22 cellular contexts compared by ENCODE assay signal in the genomic region with DNA sequence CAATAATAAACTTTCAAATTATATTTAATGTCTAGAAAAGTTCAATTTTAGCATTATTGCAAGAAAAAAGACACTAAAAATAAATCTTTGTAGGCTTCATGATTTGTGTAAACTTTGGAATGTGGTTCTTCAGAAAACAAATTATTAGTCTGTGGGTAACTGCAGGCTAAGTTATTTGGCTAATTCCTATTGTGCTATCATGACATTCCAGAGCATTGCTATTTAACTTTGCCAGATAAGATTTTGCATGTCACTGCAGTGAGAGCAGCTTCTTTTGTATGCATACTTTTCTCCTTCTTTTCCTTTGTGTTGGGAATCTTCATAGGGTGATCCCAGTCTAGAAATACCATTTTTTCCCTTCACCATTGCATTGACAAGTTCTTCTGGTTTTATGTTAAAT.
"Had no signal": no experiment of that assay in that cellular context is flagged by ENCODE, and none has a peak within 500 bp of the region (broad histone marks: within the 10 kb centered on the region; RNA-seq: fewer than 3 reads in every experiment).

No MANE protein-coding gene starts in this region.

- H3K36me3 Mint-ChIP-seq: activated CD8-positive, alpha-beta memory T cell treated with anti-CD3 and anti-CD28 coated beads, Interleukin-2, amount 10 ng/mL, durations not matched to agents 7 days and 5 days; activated naive CD4-positive, alpha-beta T cell treated with anti-CD3 and anti-CD28 coated beads, Interleukin-2, amount 10 ng/mL, durations not matched to agents 7 days and 5 days; brain; naive thymus-derived CD4-positive, alpha-beta T cell; type B pancreatic cell had no signal

- H3K27ac ChIP-seq: spleen, testis, VCaP had no signal

- H3K27me3 Mint-ChIP-seq: activated CD4-positive, alpha-beta T cell treated with anti-CD3 and anti-CD28 coated beads, Interleukin-2, amount 10 ng/mL, durations not matched to agents 7 days and 5 days; activated CD8-positive, alpha-beta memory T cell treated with anti-CD3 and anti-CD28 coated beads, Interleukin-2, amount 10 ng/mL, durations not matched to agents 7 days and 5 days; activated CD8-positive, alpha-beta T cell treated with anti-CD3 and anti-CD28 coated beads for 36 hours; activated naive CD4-positive, alpha-beta T cell treated with anti-CD3 and anti-CD28 coated beads, Interleukin-2, amount 10 ng/mL, durations not matched to agents 7 days and 5 days; naive thymus-derived CD4-positive, alpha-beta T cell; type B pancreatic cell had no signal

- H3K27me3 ChIP-seq: spleen, testis had no signal

- H3K9me3 ChIP-seq: testis had no signal

- H3K4me3 Mint-ChIP-seq: activated CD4-positive, alpha-beta T cell treated with anti-CD3 and anti-CD28 coated beads, Interleukin-2, amount 10 ng/mL, durations not matched to agents 7 days and 5 days; activated CD8-positive, alpha-beta memory T cell treated with anti-CD3 and anti-CD28 coated beads, Interleukin-2, amount 10 ng/mL, durations not matched to agents 7 days and 5 days; activated CD8-positive, alpha-beta T cell treated with anti-CD3 and anti-CD28 coated beads for 36 hours; activated naive CD4-positive, alpha-beta T cell treated with anti-CD3 and anti-CD28 coated beads, Interleukin-2, amount 10 ng/mL, durations not matched to agents 7 days and 5 days; brain; naive thymus-derived CD4-positive, alpha-beta T cell; neural crest cell; type B pancreatic cell had no signal

- ATAC-seq: activated CD8-positive, alpha-beta memory T cell treated with anti-CD3 and anti-CD28 coated beads, Interleukin-2, amount 10 ng/mL, durations not matched to agents 7 days and 5 days; activated CD8-positive, alpha-beta T cell treated with anti-CD3 and anti-CD28 coated beads for 36 hours; naive thymus-derived CD4-positive, alpha-beta T cell had no signal

- DNase-seq: activated CD4-positive, alpha-beta T cell treated with anti-CD3 and anti-CD28 coated beads, Interleukin-2, amount 10 ng/mL, durations not matched to agents 7 days and 5 days; activated CD4-positive, CD25-positive, alpha-beta regulatory T cell treated with anti-CD3 and anti-CD28 coated beads, Interleukin-2, amount 50 U/mL, for 72 hours; activated CD8-positive, alpha-beta memory T cell treated with anti-CD3 and anti-CD28 coated beads, Interleukin-2, amount 10 ng/mL, durations not matched to agents 7 days and 5 days; activated CD8-positive, alpha-beta T cell treated with anti-CD3 and anti-CD28 coated beads for 36 hours; activated effector memory CD4-positive, alpha-beta T cell treated with anti-CD3 and anti-CD28 coated beads, Interleukin-2, amount 50 U/mL, for 16 hours; activated naive CD4-positive, alpha-beta T cell treated with anti-CD3 and anti-CD28 coated beads, Interleukin-2, amount 10 ng/mL, durations not matched to agents 7 days and 5 days; activated T-cell treated with anti-CD3 and anti-CD28 coated beads for 4 hours; amygdala; caudate nucleus; dermis blood vessel endothelial cell; effector CD8-positive, alpha-beta T cell; hippocampal formation; naive thymus-derived CD4-positive, alpha-beta T cell; spleen; stimulated activated CD4-positive, alpha-beta T cell treated with anti-CD3 and anti-CD28 coated beads, Interleukin-4, amount 100 ng/mL, for 1 hour; stimulated activated naive CD4-positive, alpha-beta T cell; testis had no signal

- H3K4me1 ChIP-seq: spleen, testis had no signal

- H3K4me3 ChIP-seq: lung, spleen, testis had no signal

- H3K4me1 Mint-ChIP-seq: activated CD4-positive, alpha-beta T cell treated with anti-CD3 and anti-CD28 coated beads, Interleukin-2, amount 10 ng/mL, durations not matched to agents 7 days and 5 days; activated CD8-positive, alpha-beta memory T cell treated with anti-CD3 and anti-CD28 coated beads, Interleukin-2, amount 10 ng/mL, durations not matched to agents 7 days and 5 days; activated naive CD4-positive, alpha-beta T cell treated with anti-CD3 and anti-CD28 coated beads, Interleukin-2, amount 10 ng/mL, durations not matched to agents 7 days and 5 days; brain; naive thymus-derived CD4-positive, alpha-beta T cell; neural crest cell had no signal

- H3K36me3 ChIP-seq: spleen had no signal

- H3K9me3 Mint-ChIP-seq: activated CD4-positive, alpha-beta T cell treated with anti-CD3 and anti-CD28 coated beads, Interleukin-2, amount 10 ng/mL, durations not matched to agents 7 days and 5 days; activated CD8-positive, alpha-beta T cell treated with anti-CD3 and anti-CD28 coated beads for 36 hours; type B pancreatic cell had no signal

- H3K27ac Mint-ChIP-seq: activated CD4-positive, alpha-beta T cell treated with anti-CD3 and anti-CD28 coated beads, Interleukin-2, amount 10 ng/mL, durations not matched to agents 7 days and 5 days; activated CD8-positive, alpha-beta memory T cell treated with anti-CD3 and anti-CD28 coated beads, Interleukin-2, amount 10 ng/mL, durations not matched to agents 7 days and 5 days; activated CD8-positive, alpha-beta T cell treated with anti-CD3 and anti-CD28 coated beads for 36 hours; activated naive CD4-positive, alpha-beta T cell treated with anti-CD3 and anti-CD28 coated beads, Interleukin-2, amount 10 ng/mL, durations not matched to agents 7 days and 5 days; brain; naive thymus-derived CD4-positive, alpha-beta T cell; type B pancreatic cell had no signal
